26 cellular contexts compared by ENCODE assay signal in genomic region chr10:2866569-2866968, GRCh38.
"Had no signal": no experiment of that assay in that cellular context is flagged by ENCODE, and none has a peak within 500 bp of the region (broad histone marks: within the 10 kb centered on the region; RNA-seq: fewer than 3 reads in every experiment).

No MANE protein-coding gene starts in this region.

- H3K79me2 ChIP-seq: parathyroid adenoma had no signal

- H3K27ac Mint-ChIP-seq: mesothelial cell of epicardium; naive B cell; natural killer cell treated with Interleukin-12 subunit alpha and Interleukin-12 subunit beta and Interleukin-15 and Interleukin-18, amount 100 ng/mL, for 72 hours; progenitor cell of endocrine pancreas; stimulated activated effector memory CD8-positive, alpha-beta T cell treated with anti-CD3 and anti-CD28 coated beads, Interleukin-12 subunit alpha, Interleukin-12 subunit beta, amount 100 ng/mL, for 72 hours had no signal

- H3K9ac ChIP-seq: parathyroid adenoma had no signal

- H3K4me3 ChIP-seq: coronary artery, left lung, mucosa of descending colon, right atrium auricular region, sigmoid colon, stomach, thyroid gland, vagina had no signal

- H3K9me3 ChIP-seq: left lung, mucosa of descending colon, neutrophil, right atrium auricular region, sigmoid colon, stomach, thyroid gland, vagina had no signal

- H3K4me1 ChIP-seq: left lung, parathyroid adenoma, right atrium auricular region, sigmoid colon, stomach, thyroid gland, vagina had no signal

- H3K9me3 Mint-ChIP-seq: mesothelial cell of epicardium; natural killer cell treated with Interleukin-12 subunit alpha and Interleukin-12 subunit beta and Interleukin-15 and Interleukin-18, amount 100 ng/mL, for 72 hours; neural crest cell; stimulated activated effector memory CD8-positive, alpha-beta T cell treated with anti-CD3 and anti-CD28 coated beads, Interleukin-12 subunit alpha, Interleukin-12 subunit beta, amount 100 ng/mL, for 72 hours had no signal

- H3K36me3 Mint-ChIP-seq: mesothelial cell of epicardium; naive B cell; natural killer cell treated with Interleukin-12 subunit alpha and Interleukin-12 subunit beta and Interleukin-15 and Interleukin-18, amount 100 ng/mL, for 72 hours; stimulated activated effector memory CD8-positive, alpha-beta T cell treated with anti-CD3 and anti-CD28 coated beads, Interleukin-12 subunit alpha, Interleukin-12 subunit beta, amount 100 ng/mL, for 72 hours had no signal

- H3K27ac ChIP-seq: coronary artery, left lung, neutrophil, parathyroid adenoma, right atrium auricular region, sigmoid colon, stomach, thyroid gland, vagina had no signal

- H3K4me1 Mint-ChIP-seq: mesothelial cell of epicardium; naive B cell; neural crest cell; stimulated activated effector memory CD8-positive, alpha-beta T cell treated with anti-CD3 and anti-CD28 coated beads, Interleukin-12 subunit alpha, Interleukin-12 subunit beta, amount 100 ng/mL, for 72 hours had no signal

- ATAC-seq: left cardiac atrium; left lung; mucosa of descending colon; natural killer cell treated with Interleukin-12 subunit alpha and Interleukin-12 subunit beta and Interleukin-15 and Interleukin-18, amount 100 ng/mL, for 72 hours; stimulated activated effector memory CD8-positive, alpha-beta T cell treated with anti-CD3 and anti-CD28 coated beads, Interleukin-12 subunit alpha, Interleukin-12 subunit beta, amount 100 ng/mL, for 72 hours had no signal

- DNase-seq: dermis blood vessel endothelial cell; effector memory CD4-positive, alpha-beta T cell; erythroblast; hypothalamus; left cardiac atrium; left lung; mesenchymal stem cell; mucosa of descending colon; naive B cell; sigmoid colon; stimulated activated CD4-positive, alpha-beta T cell treated with anti-CD3 and anti-CD28 coated beads, Interleukin-2, amount 100 ng/mL, for 24 hours; stimulated activated CD4-positive, alpha-beta T cell treated with anti-CD3 and anti-CD28 coated beads, Interleukin-4, amount 100 ng/mL, for 24 hours; stimulated activated naive CD4-positive, alpha-beta T cell treated with Interleukin-2 at 50 U/mL for 16 hours; stomach; thyroid gland; trophoblast cell had no signal

- H3K36me3 ChIP-seq: left lung, neutrophil, right atrium auricular region, sigmoid colon, stomach, thyroid gland, vagina had no signal

- H3K4me3 Mint-ChIP-seq: mesothelial cell of epicardium; naive B cell; natural killer cell treated with Interleukin-12 subunit alpha and Interleukin-12 subunit beta and Interleukin-15 and Interleukin-18, amount 100 ng/mL, for 72 hours; neural crest cell; stimulated activated effector memory CD8-positive, alpha-beta T cell treated with anti-CD3 and anti-CD28 coated beads, Interleukin-12 subunit alpha, Interleukin-12 subunit beta, amount 100 ng/mL, for 72 hours had no signal

- H2AFZ ChIP-seq: parathyroid adenoma had no signal

- H3K27me3 ChIP-seq: neutrophil, right atrium auricular region, thyroid gland, vagina had no signal
